Comparison of ENCODE assay signal across 1 cellular context in genomic region chr20:23782366-23782983, GRCh38.
TF ChIP-seq lines count a peak whose summit lies in the region.

No MANE protein-coding gene starts in this region.

TF ChIP-seq in GM23338, 12 proteins besides CTCF, POLR2A, EP300 and RAD21 (continued from another document):
- TF ChIP-seq, protein P1, sequence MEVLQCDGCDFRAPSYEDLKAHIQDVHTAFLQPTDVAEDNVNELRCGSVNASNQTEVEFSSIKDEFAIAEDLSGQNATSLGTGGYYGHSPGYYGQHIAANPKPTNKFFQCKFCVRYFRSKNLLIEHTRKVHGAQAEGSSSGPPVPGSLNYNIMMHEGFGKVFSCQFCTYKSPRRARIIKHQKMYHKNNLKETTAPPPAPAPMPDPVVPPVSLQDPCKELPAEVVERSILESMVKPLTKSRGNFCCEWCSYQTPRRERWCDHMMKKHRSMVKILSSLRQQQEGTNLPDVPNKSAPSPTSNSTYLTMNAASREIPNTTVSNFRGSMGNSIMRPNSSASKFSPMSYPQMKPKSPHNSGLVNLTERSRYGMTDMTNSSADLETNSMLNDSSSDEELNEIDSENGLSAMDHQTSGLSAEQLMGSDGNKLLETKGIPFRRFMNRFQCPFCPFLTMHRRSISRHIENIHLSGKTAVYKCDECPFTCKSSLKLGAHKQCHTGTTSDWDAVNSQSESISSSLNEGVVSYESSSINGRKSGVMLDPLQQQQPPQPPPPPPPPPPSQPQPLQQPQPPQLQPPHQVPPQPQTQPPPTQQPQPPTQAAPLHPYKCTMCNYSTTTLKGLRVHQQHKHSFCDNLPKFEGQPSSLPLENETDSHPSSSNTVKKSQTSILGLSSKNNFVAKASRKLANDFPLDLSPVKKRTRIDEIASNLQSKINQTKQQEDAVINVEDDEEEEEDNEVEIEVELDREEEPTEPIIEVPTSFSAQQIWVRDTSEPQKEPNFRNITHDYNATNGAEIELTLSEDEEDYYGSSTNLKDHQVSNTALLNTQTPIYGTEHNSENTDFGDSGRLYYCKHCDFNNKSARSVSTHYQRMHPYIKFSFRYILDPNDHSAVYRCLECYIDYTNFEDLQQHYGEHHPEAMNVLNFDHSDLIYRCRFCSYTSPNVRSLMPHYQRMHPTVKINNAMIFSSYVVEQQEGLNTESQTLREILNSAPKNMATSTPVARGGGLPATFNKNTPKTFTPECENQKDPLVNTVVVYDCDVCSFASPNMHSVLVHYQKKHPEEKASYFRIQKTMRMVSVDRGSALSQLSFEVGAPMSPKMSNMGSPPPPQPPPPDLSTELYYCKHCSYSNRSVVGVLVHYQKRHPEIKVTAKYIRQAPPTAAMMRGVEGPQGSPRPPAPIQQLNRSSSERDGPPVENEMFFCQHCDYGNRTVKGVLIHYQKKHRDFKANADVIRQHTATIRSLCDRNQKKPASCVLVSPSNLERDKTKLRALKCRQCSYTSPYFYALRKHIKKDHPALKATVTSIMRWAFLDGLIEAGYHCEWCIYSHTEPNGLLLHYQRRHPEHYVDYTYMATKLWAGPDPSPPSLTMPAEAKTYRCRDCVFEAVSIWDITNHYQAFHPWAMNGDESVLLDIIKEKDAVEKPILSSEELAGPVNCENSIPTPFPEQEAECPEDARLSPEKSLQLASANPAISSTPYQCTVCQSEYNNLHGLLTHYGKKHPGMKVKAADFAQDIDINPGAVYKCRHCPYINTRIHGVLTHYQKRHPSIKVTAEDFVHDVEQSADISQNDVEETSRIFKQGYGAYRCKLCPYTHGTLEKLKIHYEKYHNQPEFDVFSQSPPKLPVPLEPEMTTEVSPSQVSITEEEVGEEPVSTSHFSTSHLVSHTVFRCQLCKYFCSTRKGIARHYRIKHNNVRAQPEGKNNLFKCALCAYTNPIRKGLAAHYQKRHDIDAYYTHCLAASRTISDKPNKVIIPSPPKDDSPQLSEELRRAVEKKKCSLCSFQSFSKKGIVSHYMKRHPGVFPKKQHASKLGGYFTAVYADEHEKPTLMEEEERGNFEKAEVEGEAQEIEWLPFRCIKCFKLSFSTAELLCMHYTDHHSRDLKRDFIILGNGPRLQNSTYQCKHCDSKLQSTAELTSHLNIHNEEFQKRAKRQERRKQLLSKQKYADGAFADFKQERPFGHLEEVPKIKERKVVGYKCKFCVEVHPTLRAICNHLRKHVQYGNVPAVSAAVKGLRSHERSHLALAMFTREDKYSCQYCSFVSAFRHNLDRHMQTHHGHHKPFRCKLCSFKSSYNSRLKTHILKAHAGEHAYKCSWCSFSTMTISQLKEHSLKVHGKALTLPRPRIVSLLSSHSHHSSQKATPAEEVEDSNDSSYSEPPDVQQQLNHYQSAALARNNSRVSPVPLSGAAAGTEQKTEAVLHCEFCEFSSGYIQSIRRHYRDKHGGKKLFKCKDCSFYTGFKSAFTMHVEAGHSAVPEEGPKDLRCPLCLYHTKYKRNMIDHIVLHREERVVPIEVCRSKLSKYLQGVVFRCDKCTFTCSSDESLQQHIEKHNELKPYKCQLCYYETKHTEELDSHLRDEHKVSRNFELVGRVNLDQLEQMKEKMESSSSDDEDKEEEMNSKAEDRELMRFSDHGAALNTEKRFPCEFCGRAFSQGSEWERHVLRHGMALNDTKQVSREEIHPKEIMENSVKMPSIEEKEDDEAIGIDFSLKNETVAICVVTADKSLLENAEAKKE (CRISPR knock-in tag; IDR thresholded peaks at IDR 0.05): no peak
- TF ChIP-seq ZNF331 (CRISPR knock-in tag; IDR thresholded peaks at IDR 0.05; ENCODE audit: low read depth) (no peak), EZH2 (IDR thresholded peaks at IDR 0.05; ENCODE audit: low read depth, unreplicated experiment) (no peak), EZH2phosphoT487 (IDR thresholded peaks at IDR 0.05; ENCODE audit: unreplicated experiment) (no peak), JUNB (IDR thresholded peaks at IDR 0.05; ENCODE audit: unreplicated experiment) (no peak)
- TF ChIP-seq, protein P2, sequence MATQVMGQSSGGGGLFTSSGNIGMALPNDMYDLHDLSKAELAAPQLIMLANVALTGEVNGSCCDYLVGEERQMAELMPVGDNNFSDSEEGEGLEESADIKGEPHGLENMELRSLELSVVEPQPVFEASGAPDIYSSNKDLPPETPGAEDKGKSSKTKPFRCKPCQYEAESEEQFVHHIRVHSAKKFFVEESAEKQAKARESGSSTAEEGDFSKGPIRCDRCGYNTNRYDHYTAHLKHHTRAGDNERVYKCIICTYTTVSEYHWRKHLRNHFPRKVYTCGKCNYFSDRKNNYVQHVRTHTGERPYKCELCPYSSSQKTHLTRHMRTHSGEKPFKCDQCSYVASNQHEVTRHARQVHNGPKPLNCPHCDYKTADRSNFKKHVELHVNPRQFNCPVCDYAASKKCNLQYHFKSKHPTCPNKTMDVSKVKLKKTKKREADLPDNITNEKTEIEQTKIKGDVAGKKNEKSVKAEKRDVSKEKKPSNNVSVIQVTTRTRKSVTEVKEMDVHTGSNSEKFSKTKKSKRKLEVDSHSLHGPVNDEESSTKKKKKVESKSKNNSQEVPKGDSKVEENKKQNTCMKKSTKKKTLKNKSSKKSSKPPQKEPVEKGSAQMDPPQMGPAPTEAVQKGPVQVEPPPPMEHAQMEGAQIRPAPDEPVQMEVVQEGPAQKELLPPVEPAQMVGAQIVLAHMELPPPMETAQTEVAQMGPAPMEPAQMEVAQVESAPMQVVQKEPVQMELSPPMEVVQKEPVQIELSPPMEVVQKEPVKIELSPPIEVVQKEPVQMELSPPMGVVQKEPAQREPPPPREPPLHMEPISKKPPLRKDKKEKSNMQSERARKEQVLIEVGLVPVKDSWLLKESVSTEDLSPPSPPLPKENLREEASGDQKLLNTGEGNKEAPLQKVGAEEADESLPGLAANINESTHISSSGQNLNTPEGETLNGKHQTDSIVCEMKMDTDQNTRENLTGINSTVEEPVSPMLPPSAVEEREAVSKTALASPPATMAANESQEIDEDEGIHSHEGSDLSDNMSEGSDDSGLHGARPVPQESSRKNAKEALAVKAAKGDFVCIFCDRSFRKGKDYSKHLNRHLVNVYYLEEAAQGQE (IDR thresholded peaks at IDR 0.05; ENCODE audit: unreplicated experiment): no peak
